In the genomic region with DNA sequence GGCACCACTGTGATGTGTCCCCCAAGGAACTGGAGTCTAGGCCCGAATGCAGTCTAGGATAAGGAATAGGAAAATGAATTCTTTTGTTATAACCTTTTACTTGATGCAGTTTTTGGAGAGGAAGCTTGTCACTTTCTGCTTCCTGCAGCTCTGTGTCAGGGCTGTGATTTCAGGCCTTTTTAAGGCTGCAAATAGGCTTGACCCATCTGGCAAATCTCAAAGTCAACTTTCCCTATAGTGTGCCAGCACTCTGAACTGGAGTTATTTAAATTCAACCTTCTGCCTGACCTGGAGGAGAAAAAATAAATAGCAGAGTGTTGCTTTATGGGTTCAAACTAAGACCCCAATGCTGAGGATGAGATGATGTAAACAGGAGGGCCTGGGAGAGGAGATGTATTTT, we compare ENCODE assay signal across 17 cellular contexts. TPM values are rescaled to one million over a fixed set of nuclear protein-coding genes. Genes with fewer than 3 reads are reported as not detected.
DNase-seq lines count a peak whose midpoint lies in the region; ATAC-seq and TF ChIP-seq lines count a peak whose summit lies in the region.
"Had no signal": no experiment of that assay in that cellular context is flagged by ENCODE, and none has a peak within 500 bp of the region (broad histone marks: within the 10 kb centered on the region; RNA-seq: fewer than 3 reads in every experiment).

No MANE protein-coding gene starts in this region.

- H3K27me3 ChIP-seq in cardiac muscle cell (no peaks in the 10 kb centered on the region), muscle layer of colon (ENCODE audit: control insufficient read depth in 1 of 2, insufficient read depth in 2 of 2, low read length in 2 of 2) (no peaks in the 10 kb centered on the region), stomach smooth muscle (ENCODE audit: control insufficient read depth in 1 of 2, insufficient read depth in 2 of 2, low read length in 2 of 2) (no peaks in the 10 kb centered on the region)

- H3K27ac ChIP-seq in cardiac muscle cell (peak overlapping the region; percentile 69), muscle layer of colon (ENCODE audit: low read depth, low read length) (peak overlapping the region; percentile 58), stomach smooth muscle (ENCODE audit: low read length) (peak overlapping the region; percentile 56)
- H3K27ac ChIP-seq: GM23248 had no signal

- DNase-seq in cardiac muscle cell (ENCODE audit: low read depth in 1 of 2, low spot score in 1 of 2), result peak in 1 of 2 donors; percentile 71
- DNase-seq in cardiac septum (ENCODE audit: low spot score), result no peak
- DNase-seq in left cardiac atrium, result no peak
- DNase-seq in stimulated activated naive CD8-positive, alpha-beta T cell treated with anti-CD3 and anti-CD28 coated beads, Interleukin-15, amount 100 ng/mL, for 72 hours, result no peak
- DNase-seq in DMS 273 treated with DMSO at 0.1 percent for 48 hours (lab: John Stamatoyannopoulos, UW), result no peak
- DNase-seq: C1 segment of cervical spinal cord; Calu3; CD4-positive, alpha-beta memory T cell; COR-L47; DMS153; DND-41; GM23248; H7; HCEC 1CT had no signal

- ATAC-seq in left cardiac atrium, result peak; percentile 33 to 43
- ATAC-seq in stimulated activated naive CD8-positive, alpha-beta T cell treated with anti-CD3 and anti-CD28 coated beads, Interleukin-15, amount 100 ng/mL, for 72 hours, result no peak
- no peak for ATAC-seq in GM21526 (IDR thresholded peaks at IDR 0.05; ENCODE audit: low FRiP score, unreplicated experiment)

- H3K9me3 ChIP-seq in cardiac muscle cell (ENCODE audit: low read depth) (no peaks in the 10 kb centered on the region), muscle layer of colon (ENCODE audit: low read length) (no peaks in the 10 kb centered on the region), stomach smooth muscle (ENCODE audit: control insufficient read depth in 2 of 2, low read length in 2 of 2) (no peaks in the 10 kb centered on the region)

- no peaks in the 10 kb centered on the region for H3K36me3 ChIP-seq in cardiac muscle cell
- H3K36me3 ChIP-seq in muscle layer of colon (ENCODE audit: insufficient read depth, low read length), result no peaks in the 10 kb centered on the region
- H3K36me3 ChIP-seq in stomach smooth muscle (ENCODE audit: control insufficient read depth in 2 of 2, insufficient read depth in 2 of 2, low read length in 2 of 2), result no peaks in the 10 kb centered on the region

- H3K4me1 ChIP-seq in cardiac muscle cell (ENCODE audit: low read depth) (peaks cover 11% of the 10 kb centered on the region), muscle layer of colon (ENCODE audit: insufficient read depth, low read length) (peaks cover 25% of the 10 kb centered on the region), stomach smooth muscle (ENCODE audit: control insufficient read depth, insufficient read depth, low read length) (peaks cover 23% of the 10 kb centered on the region)

- intact Hi-C loops in cardiac septum (cut with DNase I) (no loop called here), left cardiac atrium (cut with DNase I) (loop anchor here in 1 of 2 donors (10.0 kb wide), 1 partner anchor 177 kb away; no protein-coding TSS in a partner anchor)

- H3K4me1 Mint-ChIP-seq in stimulated activated naive CD8-positive, alpha-beta T cell treated with anti-CD3 and anti-CD28 coated beads, Interleukin-15, amount 100 ng/mL, for 72 hours, result no peaks in the 10 kb centered on the region
- H3K4me1 Mint-ChIP-seq: CD4-positive, alpha-beta memory T cell had no signal

- H3K4me3 ChIP-seq in cardiac muscle cell (no peak overlapping the region), muscle layer of colon (ENCODE audit: low read depth in 1 of 2, low read length in 2 of 2) (no peak overlapping the region), stomach smooth muscle (ENCODE audit: low read length in 2 of 2) (no peak overlapping the region)
- H3K4me3 ChIP-seq: GM23248 had no signal

- H3K9ac ChIP-seq in muscle layer of colon (ENCODE audit: low read length) (no peak overlapping the region), stomach smooth muscle (ENCODE audit: low read length in 2 of 2) (no peak overlapping the region)
- H3K9ac ChIP-seq: GM23248 had no signal

- peaks cover 0 to 11% of the 10 kb centered on the region in 2 donors for H3K9me3 Mint-ChIP-seq in stimulated activated naive CD8-positive, alpha-beta T cell treated with anti-CD3 and anti-CD28 coated beads, Interleukin-15, amount 100 ng/mL, for 72 hours

- no peak for TF ChIP-seq CTCF in cardiac muscle cell (IDR thresholded peaks at IDR 0.05; ENCODE audit: low read depth, low read length)

- H3K4me3 Mint-ChIP-seq in stimulated activated naive CD8-positive, alpha-beta T cell treated with anti-CD3 and anti-CD28 coated beads, Interleukin-15, amount 100 ng/mL, for 72 hours, result no peak overlapping the region
- H3K4me3 Mint-ChIP-seq: CD4-positive, alpha-beta memory T cell had no signal

- no peak overlapping the region for H3K27ac Mint-ChIP-seq in stimulated activated naive CD8-positive, alpha-beta T cell treated with anti-CD3 and anti-CD28 coated beads, Interleukin-15, amount 100 ng/mL, for 72 hours
- H3K27ac Mint-ChIP-seq: CD4-positive, alpha-beta memory T cell had no signal

- H3K27me3 Mint-ChIP-seq in stimulated activated naive CD8-positive, alpha-beta T cell treated with anti-CD3 and anti-CD28 coated beads, Interleukin-15, amount 100 ng/mL, for 72 hours, result no peaks in the 10 kb centered on the region

RNA-seq across cellular contexts. Expression of a gene that starts 51.8 kb away (rescaled TPM):
- total RNA-seq in cardiac muscle cell (19.9 and 35.2 TPM in 2 replicates), cardiac septum (11.7 TPM), left cardiac atrium (10 to 100 TPM; 11.6 to 12.0 TPM)
- polyA plus RNA-seq in cardiac muscle cell, result 16.9 and 18.3 TPM in 2 replicates

Comparison
In these comparisons a context has a peak if more than half of its experiments do, and no peak if none do; other contexts are left out.
1. ATAC-seq: peak in left cardiac atrium (2 of 2); none in stimulated activated naive CD8-positive, alpha-beta T cell treated with anti-CD3 and anti-CD28 coated beads, Interleukin-15, amount 100 ng/mL, for 72 hours (single experiment) and GM21526 (single experiment).
2. Peak in every context shown above with its lines, with median percentiles within 50 percentile points of each other: H3K27ac ChIP-seq.